In the genomic region with DNA sequence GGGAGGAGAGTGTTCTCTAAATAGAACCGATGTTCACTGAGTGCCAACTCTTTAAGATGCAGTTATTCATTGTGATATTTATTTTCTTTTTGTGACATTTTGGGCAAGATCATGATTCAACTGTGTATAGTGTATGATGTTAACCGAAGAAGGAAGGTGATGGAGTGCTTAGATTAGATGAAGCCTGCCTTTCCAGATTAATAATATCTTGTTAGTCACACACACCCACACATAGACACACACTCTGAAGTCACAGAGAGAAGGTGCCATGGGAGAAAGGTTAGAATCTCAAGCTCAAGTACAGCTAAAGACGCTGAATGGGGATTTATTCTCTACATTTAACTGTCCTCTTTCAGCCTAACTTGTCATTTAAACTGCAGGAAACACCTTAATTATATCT, we compare ENCODE assay signal across 26 cellular contexts.
"Had no signal": no experiment of that assay in that cellular context is flagged by ENCODE, and none has a peak within 500 bp of the region (broad histone marks: within the 10 kb centered on the region; RNA-seq: fewer than 3 reads in every experiment).

No MANE protein-coding gene starts in this region.

- H3K4me1 ChIP-seq: colonic mucosa, pancreas, prostate gland had no signal

- DNase-seq: activated CD4-positive, alpha-beta T cell treated with anti-CD3 and anti-CD28 coated beads for 1 hour; activated CD8-positive, alpha-beta memory T cell treated with anti-CD3 and anti-CD28 coated beads for 24 hours; activated naive CD4-positive, alpha-beta T cell; activated naive CD8-positive, alpha-beta T cell treated with anti-CD3 and anti-CD28 coated beads, Interleukin-2, amount 10 ng/mL, durations not matched to agents 7 days and 5 days; amygdala; colonic mucosa; effector CD8-positive, alpha-beta T cell; foreskin melanocyte; heart right ventricle; naive thymus-derived CD8-positive, alpha-beta T cell; pancreas; sigmoid colon; stimulated activated CD4-positive, alpha-beta T cell treated with anti-CD3 and anti-CD28 coated beads, Interleukin-1b, Interleukin-23, amount 100 ng/mL, for 48 hours; stimulated activated CD4-positive, alpha-beta T cell treated with anti-CD3 and anti-CD28 coated beads, Interleukin-4, amount 100 ng/mL, for 4 hours; stimulated activated CD8-positive, alpha-beta memory T cell treated with anti-CD3 and anti-CD28 coated beads, Interleukin-4, amount 100 ng/mL, for 48 hours; stimulated activated naive B cell treated with anti-CD40 and anti-IgM and Interleukin-4, amounts not matched to agents 10 μg/mL and 1 μg/mL and 100 μg/mL, for 72 hours; T-helper 17 cell; T1000; WERI-Rb-1 had no signal

- H3K27ac ChIP-seq: colonic mucosa, heart right ventricle, pancreas, prostate gland, sigmoid colon, tibial nerve, WERI-Rb-1 had no signal

- H3K9me3 Mint-ChIP-seq: activated naive CD8-positive, alpha-beta T cell treated with anti-CD3 and anti-CD28 coated beads, Interleukin-2, amount 10 ng/mL, durations not matched to agents 7 days and 5 days; memory B cell; naive thymus-derived CD8-positive, alpha-beta T cell; neural crest cell; stimulated activated naive B cell treated with anti-CD40 and anti-IgM and Interleukin-4, amounts not matched to agents 10 μg/mL and 1 μg/mL and 100 μg/mL, for 72 hours had no signal

- H3K27me3 ChIP-seq: colonic mucosa, heart right ventricle, pancreas, sigmoid colon, tibial nerve had no signal

- H3K27ac Mint-ChIP-seq: activated naive CD8-positive, alpha-beta T cell treated with anti-CD3 and anti-CD28 coated beads, Interleukin-2, amount 10 ng/mL, durations not matched to agents 7 days and 5 days; memory B cell; T-helper 17 cell had no signal

- H3K36me3 Mint-ChIP-seq: activated naive CD8-positive, alpha-beta T cell treated with anti-CD3 and anti-CD28 coated beads, Interleukin-2, amount 10 ng/mL, durations not matched to agents 7 days and 5 days; memory B cell; stimulated activated naive B cell treated with anti-CD40 and anti-IgM and Interleukin-4, amounts not matched to agents 10 μg/mL and 1 μg/mL and 100 μg/mL, for 72 hours had no signal

- H3K4me3 ChIP-seq: colonic mucosa, heart right ventricle, pancreas, prostate gland, sigmoid colon, smooth muscle cell, tibial nerve had no signal

- H3K4me3 Mint-ChIP-seq: activated naive CD8-positive, alpha-beta T cell treated with anti-CD3 and anti-CD28 coated beads, Interleukin-2, amount 10 ng/mL, durations not matched to agents 7 days and 5 days; memory B cell; naive thymus-derived CD8-positive, alpha-beta T cell; neural crest cell; stimulated activated naive B cell treated with anti-CD40 and anti-IgM and Interleukin-4, amounts not matched to agents 10 μg/mL and 1 μg/mL and 100 μg/mL, for 72 hours; T-helper 17 cell had no signal

- H3K4me1 Mint-ChIP-seq: activated naive CD8-positive, alpha-beta T cell treated with anti-CD3 and anti-CD28 coated beads, Interleukin-2, amount 10 ng/mL, durations not matched to agents 7 days and 5 days; neural crest cell had no signal

- H3K36me3 ChIP-seq: colonic mucosa, heart right ventricle, pancreas, prostate gland, sigmoid colon, tibial nerve, WERI-Rb-1 had no signal

- ATAC-seq: naive thymus-derived CD8-positive, alpha-beta T cell; pancreas; SK-N-SH treated with all-trans-retinoic acid at 6 μM for 48 hours; stimulated activated naive B cell treated with anti-CD40 and anti-IgM and Interleukin-4, amounts not matched to agents 10 μg/mL and 1 μg/mL and 100 μg/mL, for 72 hours; T-helper 17 cell had no signal

- FAIRE-seq: endometrium, pancreas had no signal

- H3K9me3 ChIP-seq: colonic mucosa, heart right ventricle, pancreas, prostate gland, sigmoid colon, tibial nerve had no signal

- H3K27me3 Mint-ChIP-seq: activated naive CD8-positive, alpha-beta T cell treated with anti-CD3 and anti-CD28 coated beads, Interleukin-2, amount 10 ng/mL, durations not matched to agents 7 days and 5 days; memory B cell; naive thymus-derived CD8-positive, alpha-beta T cell; stimulated activated naive B cell treated with anti-CD40 and anti-IgM and Interleukin-4, amounts not matched to agents 10 μg/mL and 1 μg/mL and 100 μg/mL, for 72 hours; T-helper 17 cell had no signal

- H3K4me2 ChIP-seq: smooth muscle cell had no signal
